In genomic region chr19:41427647-41428480, GRCh38 we compare ENCODE assay signal across 10 cellular contexts. TPM values are rescaled to one million over a fixed set of nuclear protein-coding genes. Genes with fewer than 3 reads are reported as not detected.
DNase-seq lines count a peak whose midpoint lies in the region; ATAC-seq and TF ChIP-seq lines count a peak whose summit lies in the region.
"Had no signal": no experiment of that assay in that cellular context is flagged by ENCODE, and none has a peak within 500 bp of the region (broad histone marks: within the 10 kb centered on the region; RNA-seq: fewer than 3 reads in every experiment).

No MANE protein-coding gene starts in this region.

- H3K9ac ChIP-seq in endodermal cell (ENCODE audit: extremely low read depth, low read length, poor library complexity, severe bottlenecking): no peak overlapping the region

- H3K4me3 ChIP-seq in AG04450 (ENCODE audit: low read depth, low read length) (peak overlapping the region; percentile 43), endodermal cell (ENCODE audit: low read length) (peak overlapping the region; percentile 59), uterus (peak overlapping the region; percentile 42 to 44)

- peak overlapping the region; percentile 85 for H3K27ac Mint-ChIP-seq in activated CD4-positive, alpha-beta memory T cell treated with anti-CD3 and anti-CD28 coated beads for 36 hours
- peak overlapping the region; percentile 75 for H3K27ac Mint-ChIP-seq in endodermal cell
- peak overlapping the region in 4 of 6 donors; percentile 78 to 97 (median 81) for H3K27ac Mint-ChIP-seq in naive B cell

- ATAC-seq in naive B cell (ENCODE audit: low read depth in 2 of 2) (peak; percentile 41 to 45), GM19328 (IDR thresholded peaks at IDR 0.05; ENCODE audit: unreplicated experiment) (no peak)

- H3K36me3 ChIP-seq in endodermal cell (ENCODE audit: control insufficient read depth, insufficient read depth, low read length) (peaks cover 21% of the 10 kb centered on the region), uterus (no peaks in the 10 kb centered on the region)

- no peaks in the 10 kb centered on the region for H3K9me3 Mint-ChIP-seq in activated CD4-positive, alpha-beta memory T cell treated with anti-CD3 and anti-CD28 coated beads for 36 hours
- H3K9me3 Mint-ChIP-seq in endodermal cell (no peaks in the 10 kb centered on the region), naive B cell (no peaks in the 10 kb centered on the region)

- DNase-seq in AG04450 (ENCODE audit: low read depth, low spot score): no peak
- DNase-seq in HT-29 (ENCODE audit: low spot score): peak; percentile 35
- DNase-seq in activated CD4-positive, alpha-beta memory T cell treated with anti-CD3 and anti-CD28 coated beads for 36 hours: peak; percentile 56
- peak; percentile 82 for DNase-seq in endodermal cell
- no peak for DNase-seq in naive B cell
- DNase-seq in uterus: peak; percentile 32 to 54
- no peak for DNase-seq in NCI-H526 treated with DMSO at 0.1 percent for 48 hours (lab: John Stamatoyannopoulos, UW)

- no peaks in the 10 kb centered on the region for H3K27me3 Mint-ChIP-seq in activated CD4-positive, alpha-beta memory T cell treated with anti-CD3 and anti-CD28 coated beads for 36 hours
- H3K27me3 Mint-ChIP-seq in endodermal cell (ENCODE audit: insufficient read depth) (no peaks in the 10 kb centered on the region), naive B cell (no peaks in the 10 kb centered on the region)

- H3K4me1 Mint-ChIP-seq in activated CD4-positive, alpha-beta memory T cell treated with anti-CD3 and anti-CD28 coated beads for 36 hours (ENCODE audit: low read depth): peaks cover 21% of the 10 kb centered on the region
- H3K4me1 Mint-ChIP-seq in endodermal cell (peaks cover 18% of the 10 kb centered on the region), naive B cell (peaks cover 21 to 23% (median 21%) of the 10 kb centered on the region in 3 donors)

- H3K27ac ChIP-seq in AG04450 (ENCODE audit: low read depth, low read length) (no peak overlapping the region), endodermal cell (ENCODE audit: low read depth, low read length) (no peak overlapping the region), uterus (peak overlapping the region; percentile 86 to 87)

- intact Hi-C loops in activated CD4-positive, alpha-beta memory T cell treated with anti-CD3 and anti-CD28 coated beads for 36 hours (cut with micrococcal nuclease): no loop called here
- intact Hi-C loops in uterus (cut with DNase I; ENCODE audit: low total_unique reads): no loop called here

- H3K4me3 Mint-ChIP-seq in activated CD4-positive, alpha-beta memory T cell treated with anti-CD3 and anti-CD28 coated beads for 36 hours: peak overlapping the region; percentile 67
- H3K4me3 Mint-ChIP-seq in endodermal cell (peak overlapping the region; percentile 74), naive B cell (peak overlapping the region in 6 of 8 donors; percentile 20 to 71 (median 64))

- peaks cover 4% of the 10 kb centered on the region for H3K4me1 ChIP-seq in endodermal cell (ENCODE audit: control insufficient read depth, insufficient read depth, low read length)
- H3K4me1 ChIP-seq in uterus: peaks cover 4 to 9% of the 10 kb centered on the region in 2 donors

- peaks cover 14% of the 10 kb centered on the region for H3K36me3 Mint-ChIP-seq in activated CD4-positive, alpha-beta memory T cell treated with anti-CD3 and anti-CD28 coated beads for 36 hours
- H3K36me3 Mint-ChIP-seq in endodermal cell (ENCODE audit: low read depth) (peaks cover 28% of the 10 kb centered on the region), naive B cell (peaks cover 12 to 18% of the 10 kb centered on the region in 2 donors)

- WGBS in endodermal cell (ENCODE audit: insufficient coverage in 1 of 2, insufficient read length in 1 of 2), 2 experiments: 25 to 30% methylated on average over 10 to 23 of the region's 23 CpGs

- TF ChIP-seq CTCF in AG04450 (IDR thresholded peaks at IDR 0.05; ENCODE audit: low read depth, low read length): no peak
- no peak for TF ChIP-seq CTCF in endodermal cell (conservative IDR thresholded peaks at IDR 0.05)
- TF ChIP-seq CTCF in uterus (IDR thresholded peaks at IDR 0.05): no peak

- no peaks in the 10 kb centered on the region; the same call in 1 of the 2 replicates for H3K9me3 ChIP-seq in AG04450 (ENCODE audit: control insufficient read depth, insufficient read depth, low read length)
- no peaks in the 10 kb centered on the region for H3K9me3 ChIP-seq in endodermal cell (ENCODE audit: control insufficient read depth, low read length)
- H3K9me3 ChIP-seq in uterus: no peaks in the 10 kb centered on the region

- CTCF ChIA-PET in AG04450 (lab: Charles Lee): interaction anchor here (0.6 to 1.9 kb wide), 3 partner anchors 23 to 166 kb away, joined by 3 to 5 read pairs (median 4); no protein-coding TSS in a partner anchor
- CTCF ChIA-PET in activated CD4-positive, alpha-beta memory T cell treated with anti-CD3 and anti-CD28 coated beads for 36 hours (lab: Charles Lee): interaction anchor here (1.2 to 2.1 kb wide), 5 partner anchors 12 to 136 kb away, joined by 3 to 16 read pairs (median 6); partner anchors contain the start of gene DMAC2

- POLR2A ChIA-PET in AG04450 (lab: Yijun Ruan, JAX): interaction anchor here (0.6 to 2.1 kb wide), 4 partner anchors 10 to 136 kb away, joined by 3 to 7 read pairs (median 4); partner anchors contain the start of gene DMAC2
- POLR2A ChIA-PET in activated CD4-positive, alpha-beta memory T cell treated with anti-CD3 and anti-CD28 coated beads for 36 hours (lab: Charles Lee): interaction anchor here (0.8 kb wide), 2 partner anchors 9 to 19 kb away, joined by 4 to 7 read pairs; no protein-coding TSS in a partner anchor

- H3K27me3 ChIP-seq in AG04450 (ENCODE audit: control insufficient read depth, insufficient read depth, low read length): no peaks in the 10 kb centered on the region
- H3K27me3 ChIP-seq in endodermal cell (ENCODE audit: control insufficient read depth, insufficient read depth, low read length, poor library complexity, severe bottlenecking): no peaks in the 10 kb centered on the region
- H3K27me3 ChIP-seq in uterus: no peaks in the 10 kb centered on the region

- no peak for TF ChIP-seq POLR2A in uterus (IDR thresholded peaks at IDR 0.05)

RNA-seq across cellular contexts. Expression of gene B3GNT8, which starts 0.7 kb away (rescaled TPM):
- polyA plus RNA-seq in AG04450 (2011; rRNA removed) (0.14 and 0.29 TPM in 2 replicates), naive B cell (ENCODE audit: low read depth in 6 of 6) (under 1 TPM in 4 of 6 donors, not detected in 2; 0.26 to 0.93 (median 0.35) TPM)
- 0.43 TPM in 1 of 2 replicates, not detected in the other for polyA minus RNA-seq in AG04450 (2011; rRNA and poly(A)+ RNA removed)
- 1.2 and 2.9 TPM in 2 replicates for total RNA-seq in HT-29 (2014; rRNA removed; shearing (Covaris generic))
- under 1 TPM; 0.55 to 0.68 TPM for total RNA-seq in activated CD4-positive, alpha-beta memory T cell treated with anti-CD3 and anti-CD28 coated beads for 36 hours
- total RNA-seq in endodermal cell (1 to 10 TPM; 3.9 to 4.7 TPM), uterus (10 to 100 TPM in 1 of 4 donors, 1 to 10 TPM in 1, under 1 TPM in 1, not detected in 1; 0.83 to 14.1 (median 3.4) TPM)
- 2.1 TPM for polyA plus RNA-seq in endodermal cell (2013, experiment 1 of 2)
- polyA plus RNA-seq in endodermal cell (2013, experiment 2 of 2): 2.2 TPM

RNA-seq across cellular contexts. Expression of gene DMAC2, which starts 11.8 kb away (rescaled TPM):
- polyA plus RNA-seq in AG04450 (2011; rRNA removed): 58.2 and 64.7 TPM in 2 replicates
- polyA minus RNA-seq in AG04450 (2011; rRNA and poly(A)+ RNA removed): 38.9 and 49.6 TPM in 2 replicates
- total RNA-seq in HT-29 (2014; rRNA removed; shearing (Covaris generic)): 68.8 and 77.9 TPM in 2 replicates
- 10 to 100 TPM; 47.5 to 47.8 TPM for total RNA-seq in activated CD4-positive, alpha-beta memory T cell treated with anti-CD3 and anti-CD28 coated beads for 36 hours
- total RNA-seq in endodermal cell: 10 to 100 TPM; 52.9 to 71.5 TPM
- polyA plus RNA-seq in endodermal cell (2013, experiment 1 of 2): 82.8 TPM
- 72.9 TPM for polyA plus RNA-seq in endodermal cell (2013, experiment 2 of 2)
- polyA plus RNA-seq in naive B cell (ENCODE audit: low read depth in 6 of 6): 10 to 100 TPM; 47.0 to 67.1 (median 57.7) TPM
- total RNA-seq in uterus: 10 to 100 TPM; 25.8 to 89.4 (median 32.9) TPM

RNA-seq across cellular contexts. Expression of gene ERICH4, which starts 15.1 kb away (rescaled TPM):
- polyA plus RNA-seq in AG04450 (2011; rRNA removed): not detected in 2 replicates
- polyA minus RNA-seq in AG04450 (2011; rRNA and poly(A)+ RNA removed): not detected in 2 replicates
- not detected in 2 replicates for total RNA-seq in HT-29 (2014; rRNA removed; shearing (Covaris generic))
- not detected for total RNA-seq in activated CD4-positive, alpha-beta memory T cell treated with anti-CD3 and anti-CD28 coated beads for 36 hours
- total RNA-seq in endodermal cell: not detected
- polyA plus RNA-seq in endodermal cell (2013, experiment 1 of 2): not detected
- polyA plus RNA-seq in endodermal cell (2013, experiment 2 of 2): not detected
- not detected for polyA plus RNA-seq in naive B cell (ENCODE audit: low read depth in 6 of 6)
- total RNA-seq in uterus: not detected
- total RNA-seq: activated CD8-positive, alpha-beta memory T cell treated with anti-CD3 and anti-CD28 coated beads for 36 hours; temporal lobe had no signal

RNA-seq across cellular contexts. Expression of gene BCKDHA, which starts 30.2 kb away (rescaled TPM):
- 10.8 and 15.3 TPM in 2 replicates for polyA plus RNA-seq in AG04450 (2011; rRNA removed)
- polyA minus RNA-seq in AG04450 (2011; rRNA and poly(A)+ RNA removed): 2.2 and 5.1 TPM in 2 replicates
- 202 and 212 TPM in 2 replicates for total RNA-seq in HT-29 (2014; rRNA removed; shearing (Covaris generic))
- 10 to 100 TPM; 17.4 to 23.2 TPM for total RNA-seq in activated CD4-positive, alpha-beta memory T cell treated with anti-CD3 and anti-CD28 coated beads for 36 hours
- 10 to 100 TPM; 18.0 to 21.6 TPM for total RNA-seq in endodermal cell
- polyA plus RNA-seq in endodermal cell (2013, experiment 1 of 2): 44.2 TPM
- 36.3 TPM for polyA plus RNA-seq in endodermal cell (2013, experiment 2 of 2)
- polyA plus RNA-seq in naive B cell (ENCODE audit: low read depth in 6 of 6): 10 to 100 TPM; 50.3 to 79.8 (median 68.0) TPM
- 10 to 100 TPM; 18.2 to 36.7 (median 21.6) TPM for total RNA-seq in uterus

RNA-seq across cellular contexts. Expression of gene EXOSC5, which starts 30.7 kb away (rescaled TPM):
- 7.8 and 11.7 TPM in 2 replicates for polyA plus RNA-seq in AG04450 (2011; rRNA removed)
- polyA minus RNA-seq in AG04450 (2011; rRNA and poly(A)+ RNA removed): 2.3 and 3.8 TPM in 2 replicates
- total RNA-seq in HT-29 (2014; rRNA removed; shearing (Covaris generic)): 101 and 108 TPM in 2 replicates
- total RNA-seq in activated CD4-positive, alpha-beta memory T cell treated with anti-CD3 and anti-CD28 coated beads for 36 hours: 10 to 100 TPM; 43.0 to 45.5 TPM
- 10 to 100 TPM; 15.7 to 23.6 TPM for total RNA-seq in endodermal cell
- polyA plus RNA-seq in endodermal cell (2013, experiment 1 of 2): 21.9 TPM
- polyA plus RNA-seq in endodermal cell (2013, experiment 2 of 2): 19.8 TPM
- 10 to 100 TPM; 48.5 to 74.5 (median 62.6) TPM for polyA plus RNA-seq in naive B cell (ENCODE audit: low read depth in 6 of 6)
- 10 to 100 TPM in 1 of 4 donors, 1 to 10 TPM in 3; 1.5 to 11.4 (median 4.5) TPM for total RNA-seq in uterus

Comparison
In these comparisons a context has a peak if more than half of its experiments do, and no peak if none do; other contexts are left out.
1. DNase-seq: peak in HT-29 (single experiment), activated CD4-positive, alpha-beta memory T cell treated with anti-CD3 and anti-CD28 coated beads for 36 hours (single experiment), endodermal cell (single experiment) and uterus (2 of 2); none in AG04450 (single experiment), naive B cell (single experiment) and NCI-H526 treated with DMSO at 0.1 percent for 48 hours (single experiment).
2. H3K27ac ChIP-seq: peak in uterus (2 of 2); none in AG04450 (single experiment) and endodermal cell (single experiment).
3. Peak in every context shown above with its lines, with median percentiles within 50 percentile points of each other: H3K4me3 ChIP-seq, H3K27ac Mint-ChIP-seq and H3K4me3 Mint-ChIP-seq.